In genomic region chr10:87025285-87025958, GRCh38 we compare ENCODE assay signal across 1 cellular context.
TF ChIP-seq lines count a peak whose summit lies in the region.

No MANE protein-coding gene starts in this region.

TF ChIP-seq in IMR-90, 13 proteins besides CTCF, POLR2A, EP300 and RAD21:
- TF ChIP-seq FOS (IDR thresholded peaks at IDR 0.05; ENCODE audit: low read depth, low read length) (0 out of 2 replicates have a peak, but pooled peaks have one; percentile 43), CEBPB (IDR thresholded peaks at IDR 0.05; ENCODE audit: low read depth, low read length) (peak; percentile 14; the same call in 1 of the 2 replicates)
